ENCODE assay signal across 8 cellular contexts in the genomic region with DNA sequence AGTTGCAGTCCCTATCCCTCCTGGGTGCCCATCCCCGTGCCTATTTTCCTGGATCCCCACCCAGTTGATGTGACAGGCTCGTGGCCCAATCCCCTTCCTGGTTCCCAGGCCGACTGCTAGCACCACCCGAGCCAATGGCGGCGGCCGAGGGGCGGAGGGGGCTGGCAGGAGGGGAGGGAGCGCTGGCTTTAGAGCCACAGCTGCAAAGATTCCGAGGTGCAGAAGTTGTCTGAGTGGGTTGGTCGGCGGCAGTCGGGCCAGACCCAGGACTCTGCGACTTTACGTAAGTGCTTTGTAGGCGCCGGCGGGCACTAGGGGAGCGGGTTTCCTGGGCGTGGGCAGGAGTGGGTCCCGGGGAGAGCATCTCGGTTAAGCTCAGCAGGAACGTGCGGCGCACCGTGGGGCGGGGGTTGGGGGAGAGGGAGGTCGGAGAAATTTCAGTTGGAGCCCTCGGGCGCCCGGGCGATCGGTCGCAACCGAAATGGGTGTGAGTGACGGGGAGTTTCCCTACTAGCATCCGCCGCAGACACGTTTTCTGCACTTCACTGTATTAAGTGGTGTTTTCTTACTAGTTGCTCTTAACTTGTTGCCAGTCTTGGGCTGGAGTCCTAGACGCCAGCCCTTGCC. TPM values are rescaled to one million over a fixed set of nuclear protein-coding genes. Genes with fewer than 3 reads are reported as not detected.
DNase-seq lines count a peak whose midpoint lies in the region; ATAC-seq lines count a peak whose summit lies in the region.

A gene with protein sequence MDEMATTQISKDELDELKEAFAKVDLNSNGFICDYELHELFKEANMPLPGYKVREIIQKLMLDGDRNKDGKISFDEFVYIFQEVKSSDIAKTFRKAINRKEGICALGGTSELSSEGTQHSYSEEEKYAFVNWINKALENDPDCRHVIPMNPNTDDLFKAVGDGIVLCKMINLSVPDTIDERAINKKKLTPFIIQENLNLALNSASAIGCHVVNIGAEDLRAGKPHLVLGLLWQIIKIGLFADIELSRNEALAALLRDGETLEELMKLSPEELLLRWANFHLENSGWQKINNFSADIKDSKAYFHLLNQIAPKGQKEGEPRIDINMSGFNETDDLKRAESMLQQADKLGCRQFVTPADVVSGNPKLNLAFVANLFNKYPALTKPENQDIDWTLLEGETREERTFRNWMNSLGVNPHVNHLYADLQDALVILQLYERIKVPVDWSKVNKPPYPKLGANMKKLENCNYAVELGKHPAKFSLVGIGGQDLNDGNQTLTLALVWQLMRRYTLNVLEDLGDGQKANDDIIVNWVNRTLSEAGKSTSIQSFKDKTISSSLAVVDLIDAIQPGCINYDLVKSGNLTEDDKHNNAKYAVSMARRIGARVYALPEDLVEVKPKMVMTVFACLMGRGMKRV (plus strand): TSS at position 197 of the 627 bp plus-strand sequence. CDS start 49,077 bp downstream, outside the sequence.

- H3K36me3 ChIP-seq in BLaER1 (no peaks in the 10 kb centered on the region; the same call in 1 of the 2 replicates), mesenchymal stem cell (ENCODE audit: control insufficient read depth in 1 of 2, insufficient read depth in 2 of 2, low read depth in 1 of 2, low read length in 2 of 2) (no peaks in the 10 kb centered on the region), Karpas-422 (ENCODE audit: insufficient read depth, low read length) (no peaks in the 10 kb centered on the region)

- ATAC-seq in GM19035 (IDR thresholded peaks at IDR 0.05; ENCODE audit: unreplicated experiment), result peak; percentile 82

- H3K9me3 Mint-ChIP-seq in T-helper 2 cell treated with Interferon-gamma antibody and Interleukin-4, amounts not matched to agents 5 μg/mL and 100 μg/mL, for 36 hours, result no peaks in the 10 kb centered on the region

- DNase-seq in HuH-7.5 (ENCODE audit: low spot score) (peak; percentile 62), epithelial cell of prostate (ENCODE audit: low read depth, low spot score) (no peak), mesenchymal stem cell (peak; percentile 89), Karpas-422 (no peak)
- DNase-seq in T-helper 2 cell treated with Interferon-gamma antibody and Interleukin-4, amounts not matched to agents 5 μg/mL and 100 μg/mL, for 36 hours (ENCODE audit: low spot score), result peak; percentile 25

- peak within 1 kb of the TSS in 1 of 2 experiments; percentile 24 for H3K23ac ChIP-seq in mesenchymal stem cell (ENCODE audit: low read length in 2 of 2)

- peak within 1 kb of the TSS; percentile 57 for H3K27ac Mint-ChIP-seq in T-helper 2 cell treated with Interferon-gamma antibody and Interleukin-4, amounts not matched to agents 5 μg/mL and 100 μg/mL, for 36 hours

- H3K27ac ChIP-seq in BLaER1, result peak within 1 kb of the TSS; percentile 90
- H3K27ac ChIP-seq in epithelial cell of prostate, result peak within 1 kb of the TSS; percentile 90
- H3K27ac ChIP-seq in mesenchymal stem cell (ENCODE audit: low read length, poor library complexity, severe bottlenecking), result peak within 1 kb of the TSS; percentile 92
- peak within 1 kb of the TSS; percentile 64 for H3K27ac ChIP-seq in temporal lobe (ENCODE audit: low read depth, low read length)
- H3K27ac ChIP-seq in Karpas-422 (ENCODE audit: low read length), result no peak within 1 kb of the TSS

- H2BK120ac ChIP-seq in mesenchymal stem cell (ENCODE audit: low read depth, low read length), result peak within 1 kb of the TSS; percentile 58

- H3K4me2 ChIP-seq in BLaER1, result peak within 1 kb of the TSS; percentile 72
- peak within 1 kb of the TSS; percentile 60 for H3K4me2 ChIP-seq in mesenchymal stem cell (ENCODE audit: low read length, poor library complexity, severe bottlenecking)
- H3K4me2 ChIP-seq in Karpas-422 (ENCODE audit: low read depth, low read length, poor library complexity, severe bottlenecking), result no peak within 1 kb of the TSS

- H3K9me2 ChIP-seq in Karpas-422 (replicated peaks; ENCODE audit: insufficient read depth, low read length), result no peaks in the 10 kb centered on the region

- H3K4me1 Mint-ChIP-seq in T-helper 2 cell treated with Interferon-gamma antibody and Interleukin-4, amounts not matched to agents 5 μg/mL and 100 μg/mL, for 36 hours (ENCODE audit: low read depth), result no peaks in the 10 kb centered on the region

- peak within 1 kb of the TSS; percentile 52 for H2BK15ac ChIP-seq in mesenchymal stem cell (ENCODE audit: low read depth, poor library complexity, severe bottlenecking)

- no peaks in the 10 kb centered on the region for H3K79me2 ChIP-seq in Karpas-422 (ENCODE audit: low read length)

- H4K20me1 ChIP-seq in BLaER1, result peaks cover 44% of the 10 kb centered on the region; the same call in 1 of the 2 replicates
- H4K20me1 ChIP-seq in Karpas-422 (ENCODE audit: insufficient read depth, low read depth, low read length), result no peaks in the 10 kb centered on the region

- peaks cover 27% of the 10 kb centered on the region for H3K27me3 Mint-ChIP-seq in T-helper 2 cell treated with Interferon-gamma antibody and Interleukin-4, amounts not matched to agents 5 μg/mL and 100 μg/mL, for 36 hours (ENCODE audit: low read depth)

- 0% methylated on average over 11 of the region's 40 CpGs for WGBS in mesenchymal stem cell

- H3K4me1 ChIP-seq in BLaER1 (peaks cover 10% of the 10 kb centered on the region), mesenchymal stem cell (ENCODE audit: control insufficient read depth, insufficient read depth, low read depth, low read length) (no peaks in the 10 kb centered on the region), Karpas-422 (ENCODE audit: low read length) (no peaks in the 10 kb centered on the region)

- H3K9ac ChIP-seq in BLaER1 (peak within 1 kb of the TSS; percentile 90), mesenchymal stem cell (ENCODE audit: low read length) (peak within 1 kb of the TSS; percentile 94), Karpas-422 (ENCODE audit: low read length) (no peak within 1 kb of the TSS)

- peak within 1 kb of the TSS; percentile 51 to 82 for H3K4ac ChIP-seq in mesenchymal stem cell (ENCODE audit: low read depth in 1 of 2, low read length in 2 of 2)

- no peak within 1 kb of the TSS for H2AK5ac ChIP-seq in mesenchymal stem cell (ENCODE audit: low read length, severe bottlenecking)

- H3K27me3 ChIP-seq in BLaER1, result peaks cover 94% of the 10 kb centered on the region
- peaks cover 0 to 33% of the 10 kb centered on the region in 2 experiments for H3K27me3 ChIP-seq in mesenchymal stem cell (ENCODE audit: control insufficient read depth in 1 of 2, insufficient read depth in 1 of 2, low read length in 2 of 2)
- no peaks in the 10 kb centered on the region for H3K27me3 ChIP-seq in Karpas-422 (ENCODE audit: low read length)

- H2BK5ac ChIP-seq in mesenchymal stem cell (ENCODE audit: low read depth, low read length, poor library complexity, severe bottlenecking), result peak within 1 kb of the TSS; percentile 33

- peak within 1 kb of the TSS; percentile 43 for H4K91ac ChIP-seq in mesenchymal stem cell (ENCODE audit: low read length)

- peak within 1 kb of the TSS; percentile 76 for H3K4me3 Mint-ChIP-seq in T-helper 2 cell treated with Interferon-gamma antibody and Interleukin-4, amounts not matched to agents 5 μg/mL and 100 μg/mL, for 36 hours

- H2AFZ ChIP-seq in mesenchymal stem cell (ENCODE audit: low read depth, low read length) (peak within 1 kb of the TSS; percentile 42), Karpas-422 (ENCODE audit: low read length) (no peak within 1 kb of the TSS)

- peak within 1 kb of the TSS; percentile 91 to 97 for H3K18ac ChIP-seq in mesenchymal stem cell (ENCODE audit: low read depth in 1 of 2, low read length in 2 of 2)

- H4K8ac ChIP-seq in mesenchymal stem cell (ENCODE audit: low read length), result peak within 1 kb of the TSS; percentile 84

- H3K9me3 ChIP-seq in BLaER1 (no peaks in the 10 kb centered on the region), mesenchymal stem cell (ENCODE audit: control insufficient read depth, low read length) (no peaks in the 10 kb centered on the region), Karpas-422 (ENCODE audit: low read length) (no peaks in the 10 kb centered on the region)

- H3K4me3 ChIP-seq in BLaER1 (peak within 1 kb of the TSS; percentile 77), mesenchymal stem cell (ENCODE audit: insufficient read depth in 1 of 2, low read depth in 1 of 2, low read length in 2 of 2) (peak within 1 kb of the TSS; percentile 62 to 83), Karpas-422 (ENCODE audit: low read length) (no peak within 1 kb of the TSS)

- no peaks in the 10 kb centered on the region for H3K79me1 ChIP-seq in mesenchymal stem cell (replicated peaks; ENCODE audit: low read length, poor library complexity, severe bottlenecking)

- peak within 1 kb of the TSS in 1 of 2 experiments; percentile 54 for H2BK12ac ChIP-seq in mesenchymal stem cell (ENCODE audit: low read length in 2 of 2)

- no peaks in the 10 kb centered on the region for H3K36me3 Mint-ChIP-seq in T-helper 2 cell treated with Interferon-gamma antibody and Interleukin-4, amounts not matched to agents 5 μg/mL and 100 μg/mL, for 36 hours (ENCODE audit: low read depth)

- H3K14ac ChIP-seq in mesenchymal stem cell (ENCODE audit: low read length in 2 of 2), result peak within 1 kb of the TSS in 1 of 2 experiments; percentile 53

RNA-seq across cellular contexts. Expression of the gene that starts here (rescaled TPM):
- polyA plus RNA-seq in mesenchymal stem cell (2013, experiment 1 of 2), result 132 TPM
- 135 TPM for polyA plus RNA-seq in mesenchymal stem cell (2013, experiment 2 of 2)
- 83.6 TPM for total RNA-seq in temporal lobe
- total RNA-seq in Karpas-422 (2014; rRNA removed; shearing (Covaris generic); ENCODE audit: low replicate concordance), result not detected in 2 replicates

Comparison
In these comparisons a context has a peak if more than half of its experiments do, and no peak if none do; other contexts are left out.
1. RNA of the gene that starts here (total RNA-seq): 83.6 TPM in temporal lobe (single experiment); not detected in Karpas-422; every median in the first group is over 10 times any median in the second.
2. DNase-seq: peak in HuH-7.5 (single experiment), T-helper 2 cell treated with Interferon-gamma antibody and Interleukin-4, amounts not matched to agents 5 μg/mL and 100 μg/mL, for 36 hours (single experiment) and mesenchymal stem cell (single experiment); none in epithelial cell of prostate (single experiment) and Karpas-422 (single experiment).